11 cellular contexts compared by ENCODE assay signal in the genomic region with DNA sequence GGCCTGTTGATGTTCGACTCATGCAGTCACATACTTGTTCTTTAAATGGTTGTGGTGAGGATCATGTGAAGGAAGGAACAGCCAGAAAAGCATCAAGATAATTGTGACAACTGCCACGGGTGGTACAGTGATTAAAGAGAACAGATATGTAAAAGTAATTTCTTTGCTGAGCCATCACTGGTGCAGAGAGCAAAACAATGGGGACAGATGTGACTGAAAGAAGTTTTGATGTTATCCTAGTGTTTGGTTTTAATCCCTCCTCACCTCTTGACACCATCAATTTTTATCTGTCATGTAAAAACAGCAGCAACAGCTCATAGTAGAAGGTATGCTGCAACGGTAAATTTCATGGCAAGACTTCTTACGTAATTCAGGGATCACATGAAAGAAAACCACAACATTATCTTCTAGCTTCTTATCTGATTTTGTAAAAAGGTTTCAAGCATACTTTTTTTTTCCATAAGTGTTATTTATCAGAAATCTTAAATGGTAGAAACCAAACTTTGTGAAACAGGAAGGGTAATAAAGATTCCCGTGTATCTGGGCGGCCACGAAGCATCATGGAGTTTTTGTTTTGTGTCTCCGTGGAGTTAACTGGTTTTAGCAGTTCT.
DNase-seq lines count a peak whose midpoint lies in the region; ATAC-seq and TF ChIP-seq lines count a peak whose summit lies in the region.
"Had no signal": no experiment of that assay in that cellular context is flagged by ENCODE, and none has a peak within 500 bp of the region (broad histone marks: within the 10 kb centered on the region; RNA-seq: fewer than 3 reads in every experiment).

No MANE protein-coding gene starts in this region.

- peak; percentile 50 for DNase-seq in activated T-cell treated with anti-CD3 and anti-CD28 coated beads, Interleukin-2, amount 50 U/mL, for 1 hour
- DNase-seq in activated T-cell treated with anti-CD3 and anti-CD28 coated beads for 4 hours, result no peak
- peak; percentile 34 for DNase-seq in T-helper 22 cell (ENCODE audit: low read depth)
- DNase-seq in choroid plexus epithelial cell (ENCODE audit: low read depth), result peak; percentile 63
- DNase-seq in stimulated activated CD4-positive, alpha-beta T cell treated with anti-CD3 and anti-CD28 coated beads, TNF-alpha, amount 100 ng/mL, for 4 hours (ENCODE audit: low read depth in 3 of 3), result peak in 2 of 3 experiments; percentile 13 to 19
- DNase-seq in ACHN, result no peak
- DNase-seq: NCI-H774, upper lobe of left lung had no signal

- no peak for TF ChIP-seq CTCF in choroid plexus epithelial cell (conservative IDR thresholded peaks at IDR 0.05; ENCODE audit: low read depth, low read length)

- in situ Hi-C loops in ACHN (cut with HindIII; ENCODE audit: low pct_ligation_motif_present, low pct_unique_long_range_greater_than_20kb, low sequenced_read_pairs), result no loop called here

- no peak overlapping the region for H3K4me3 ChIP-seq in choroid plexus epithelial cell (ENCODE audit: low read depth, low read length)
- H3K4me3 ChIP-seq: cardiac muscle cell, upper lobe of left lung had no signal

- ATAC-seq in GM18517 (IDR thresholded peaks at IDR 0.05; ENCODE audit: unreplicated experiment), result no peak
- ATAC-seq in GM19395 (IDR thresholded peaks at IDR 0.05; ENCODE audit: unreplicated experiment), result no peak

Comparison
In these comparisons a context has a peak if more than half of its experiments do, and no peak if none do; other contexts are left out.
1. DNase-seq: peak in activated T-cell treated with anti-CD3 and anti-CD28 coated beads, Interleukin-2, amount 50 U/mL, for 1 hour (single experiment), T-helper 22 cell (single experiment), choroid plexus epithelial cell (single experiment) and stimulated activated CD4-positive, alpha-beta T cell treated with anti-CD3 and anti-CD28 coated beads, TNF-alpha, amount 100 ng/mL, for 4 hours (2 of 3); none in activated T-cell treated with anti-CD3 and anti-CD28 coated beads for 4 hours (single experiment) and ACHN (single experiment).